Comparison of ENCODE assay signal across 18 cellular contexts in the genomic region with DNA sequence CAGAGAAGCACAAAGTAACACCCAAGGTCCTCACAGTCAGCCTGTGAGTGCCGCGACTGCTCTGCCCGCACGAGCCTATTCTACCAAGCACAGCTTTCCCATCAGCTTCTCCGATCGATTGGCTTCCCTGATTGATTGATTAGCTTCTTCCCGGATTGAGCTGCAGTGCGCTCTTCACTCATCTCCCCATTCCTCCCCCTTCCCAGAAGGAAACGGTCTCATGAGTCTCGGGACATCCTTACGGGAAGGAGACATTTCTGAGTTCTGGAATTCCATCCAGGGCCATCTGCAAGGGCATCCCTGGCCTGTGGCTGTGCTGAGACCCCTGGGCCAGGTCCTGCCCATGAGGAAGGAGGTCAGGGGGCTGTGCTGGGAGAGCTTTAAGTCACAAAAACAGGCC. TPM values are rescaled to one million over a fixed set of nuclear protein-coding genes. Genes with fewer than 3 reads are reported as not detected.
A peak's percentile ranks its signal among the peaks of the same experiment; 100 is the strongest.
DNase-seq lines count a peak whose midpoint lies in the region; ATAC-seq and TF ChIP-seq lines count a peak whose summit lies in the region.
"Had no signal": no experiment of that assay in that cellular context is flagged by ENCODE, and none has a peak within 500 bp of the region (broad histone marks: within the 10 kb centered on the region; RNA-seq: fewer than 3 reads in every experiment).

No MANE protein-coding gene starts in this region.

- peaks cover 13 to 67% (median 33%) of the 10 kb centered on the region in 4 donors for H3K4me1 Mint-ChIP-seq in CD4-positive, alpha-beta memory T cell
- H3K4me1 Mint-ChIP-seq in stimulated activated memory B cell treated with anti-CD40 and anti-IgM and Interleukin-4, amounts not matched to agents 10 μg/mL and 1 μg/mL and 100 μg/mL, for 72 hours: peaks cover 56% of the 10 kb centered on the region
- H3K4me1 Mint-ChIP-seq in activated naive CD4-positive, alpha-beta T cell treated with anti-CD3 and anti-CD28 coated beads, Interleukin-2, amount 10 ng/mL, durations not matched to agents 7 days and 5 days: peaks cover 25% of the 10 kb centered on the region

- intact Hi-C loops in CD4-positive, alpha-beta memory T cell (cut with micrococcal nuclease): loop anchor here (2.0 kb wide), 1 partner anchor 14 kb away; no protein-coding TSS in a partner anchor
- intact Hi-C loops in esophagus muscularis mucosa (cut with DNase I): no loop called here

- no peaks in the 10 kb centered on the region for H3K9me3 Mint-ChIP-seq in CD4-positive, alpha-beta memory T cell
- no peaks in the 10 kb centered on the region for H3K9me3 Mint-ChIP-seq in stimulated activated memory B cell treated with anti-CD40 and anti-IgM and Interleukin-4, amounts not matched to agents 10 μg/mL and 1 μg/mL and 100 μg/mL, for 72 hours
- no peaks in the 10 kb centered on the region for H3K9me3 Mint-ChIP-seq in activated naive CD4-positive, alpha-beta T cell treated with anti-CD3 and anti-CD28 coated beads, Interleukin-2, amount 10 ng/mL, durations not matched to agents 7 days and 5 days
- H3K9me3 Mint-ChIP-seq: T-helper 1 cell treated with Interleukin-12 subunit alpha and Interleukin-12 subunit beta and Interleukin-4 antibody, amounts not matched to agents 30 μg/mL and 1 μg/mL, for 36 hours had no signal

- peak overlapping the region in 4 of 8 donors; percentile 11 to 31 (median 30) for H3K4me3 Mint-ChIP-seq in CD4-positive, alpha-beta memory T cell
- peak overlapping the region; percentile 48 for H3K4me3 Mint-ChIP-seq in stimulated activated memory B cell treated with anti-CD40 and anti-IgM and Interleukin-4, amounts not matched to agents 10 μg/mL and 1 μg/mL and 100 μg/mL, for 72 hours
- no peak overlapping the region for H3K4me3 Mint-ChIP-seq in activated naive CD4-positive, alpha-beta T cell treated with anti-CD3 and anti-CD28 coated beads, Interleukin-2, amount 10 ng/mL, durations not matched to agents 7 days and 5 days
- H3K4me3 Mint-ChIP-seq: T-helper 1 cell treated with Interleukin-12 subunit alpha and Interleukin-12 subunit beta and Interleukin-4 antibody, amounts not matched to agents 30 μg/mL and 1 μg/mL, for 36 hours had no signal

- H3K4me3 ChIP-seq in CD4-positive, alpha-beta memory T cell (ENCODE audit: low read length in 2 of 2): no peak overlapping the region
- H3K4me3 ChIP-seq in NT2/D1 (ENCODE audit: insufficient read length, low read depth): no peak overlapping the region
- H3K4me3 ChIP-seq in esophagus muscularis mucosa: peak overlapping the region in 1 of 4 donors; percentile 29
- H3K4me3 ChIP-seq: ovary had no signal

- peaks cover 4% of the 10 kb centered on the region for H3K36me3 ChIP-seq in CD4-positive, alpha-beta memory T cell (ENCODE audit: insufficient read depth, low read length)
- H3K36me3 ChIP-seq in NT2/D1 (ENCODE audit: insufficient read depth, insufficient read length, low read length): peaks cover 30% of the 10 kb centered on the region
- peaks cover 0 to 11% (median 2%) of the 10 kb centered on the region in 4 donors for H3K36me3 ChIP-seq in esophagus muscularis mucosa
- H3K36me3 ChIP-seq: ovary had no signal

- peaks cover 80% of the 10 kb centered on the region for H3K4me1 ChIP-seq in CD4-positive, alpha-beta memory T cell (ENCODE audit: insufficient read depth, low read length)
- H3K4me1 ChIP-seq in NT2/D1 (ENCODE audit: insufficient read depth, insufficient read length) (peaks cover 70% of the 10 kb centered on the region), esophagus muscularis mucosa (peaks cover 65 to 100% (median 99%) of the 10 kb centered on the region in 4 donors)

- H3K27me3 ChIP-seq in CD4-positive, alpha-beta memory T cell (ENCODE audit: insufficient read depth, low read length): no peaks in the 10 kb centered on the region
- H3K27me3 ChIP-seq in NT2/D1 (ENCODE audit: insufficient read depth, insufficient read length) (peaks cover 56% of the 10 kb centered on the region), esophagus muscularis mucosa (no peaks in the 10 kb centered on the region)
- H3K27me3 ChIP-seq: brain microvascular endothelial cell, foreskin keratinocyte, ovary had no signal

- H3K9ac ChIP-seq in NT2/D1 (ENCODE audit: insufficient read length, low read depth): peak overlapping the region; percentile 36

- no peaks in the 10 kb centered on the region for H3K9me3 ChIP-seq in CD4-positive, alpha-beta memory T cell (ENCODE audit: control insufficient read depth in 1 of 2, low read length in 2 of 2)
- H3K9me3 ChIP-seq in NT2/D1 (ENCODE audit: insufficient read depth, low read length) (no peaks in the 10 kb centered on the region), esophagus muscularis mucosa (no peaks in the 10 kb centered on the region)
- H3K9me3 ChIP-seq: ovary had no signal

- no peak for TF ChIP-seq CTCF in esophagus muscularis mucosa (IDR thresholded peaks at IDR 0.05)

- no peak for ATAC-seq in stimulated activated memory B cell treated with anti-CD40 and anti-IgM and Interleukin-4, amounts not matched to agents 10 μg/mL and 1 μg/mL and 100 μg/mL, for 72 hours
- ATAC-seq: foreskin keratinocyte had no signal

- H3K27ac ChIP-seq in CD4-positive, alpha-beta memory T cell (ENCODE audit: low read depth, low read length): no peak overlapping the region
- peak overlapping the region; percentile 88 to 92 (median 92) for H3K27ac ChIP-seq in esophagus muscularis mucosa (replicated peaks in 1 of 4)
- H3K27ac ChIP-seq: brain microvascular endothelial cell, foreskin keratinocyte, ovary had no signal

- CTCF ChIA-PET in CD4-positive, alpha-beta memory T cell (lab: Charles Lee; ENCODE audit: partially characterized antibody): interaction anchor here (1.4 to 1.9 kb wide), 3 partner anchors 12 to 30 kb away, joined by 4 to 9 read pairs (median 5); no protein-coding TSS in a partner anchor
- CTCF ChIA-PET in activated naive CD4-positive, alpha-beta T cell treated with anti-CD3 and anti-CD28 coated beads, Interleukin-2, amount 10 ng/mL, durations not matched to agents 7 days and 5 days (lab: Charles Lee): interaction anchor here (1.3 to 1.8 kb wide), 2 partner anchors 13 to 24 kb away, joined by 4 read pairs; no protein-coding TSS in a partner anchor

- no peaks in the 10 kb centered on the region for H3K27me3 Mint-ChIP-seq in CD4-positive, alpha-beta memory T cell
- no peaks in the 10 kb centered on the region for H3K27me3 Mint-ChIP-seq in stimulated activated memory B cell treated with anti-CD40 and anti-IgM and Interleukin-4, amounts not matched to agents 10 μg/mL and 1 μg/mL and 100 μg/mL, for 72 hours
- H3K27me3 Mint-ChIP-seq in activated naive CD4-positive, alpha-beta T cell treated with anti-CD3 and anti-CD28 coated beads, Interleukin-2, amount 10 ng/mL, durations not matched to agents 7 days and 5 days: no peaks in the 10 kb centered on the region

- H3K27ac Mint-ChIP-seq in CD4-positive, alpha-beta memory T cell: peak overlapping the region; percentile 43 to 91 (median 80)
- H3K27ac Mint-ChIP-seq in stimulated activated memory B cell treated with anti-CD40 and anti-IgM and Interleukin-4, amounts not matched to agents 10 μg/mL and 1 μg/mL and 100 μg/mL, for 72 hours: peak overlapping the region; percentile 86
- H3K27ac Mint-ChIP-seq in activated naive CD4-positive, alpha-beta T cell treated with anti-CD3 and anti-CD28 coated beads, Interleukin-2, amount 10 ng/mL, durations not matched to agents 7 days and 5 days: no peak overlapping the region

- peak; percentile 60 for TF ChIP-seq EP300 in esophagus muscularis mucosa (IDR thresholded peaks at IDR 0.05)

- POLR2A ChIA-PET in CD4-positive, alpha-beta memory T cell (lab: Charles Lee; ENCODE audit: partially characterized antibody): interaction anchor here (1.2 to 7.2 kb wide), 2 partner anchors 9 to 14 kb away, joined by 3 to 62 read pairs; no protein-coding TSS in a partner anchor

- WGBS in esophagus muscularis mucosa: 70% methylated on average over 11 of the region's 11 CpGs

- H3K36me3 Mint-ChIP-seq in CD4-positive, alpha-beta memory T cell: peaks cover 0 to 19% of the 10 kb centered on the region in 2 donors
- peaks cover 13% of the 10 kb centered on the region for H3K36me3 Mint-ChIP-seq in stimulated activated memory B cell treated with anti-CD40 and anti-IgM and Interleukin-4, amounts not matched to agents 10 μg/mL and 1 μg/mL and 100 μg/mL, for 72 hours
- peaks cover 13% of the 10 kb centered on the region for H3K36me3 Mint-ChIP-seq in activated naive CD4-positive, alpha-beta T cell treated with anti-CD3 and anti-CD28 coated beads, Interleukin-2, amount 10 ng/mL, durations not matched to agents 7 days and 5 days

- TF ChIP-seq POLR2A in esophagus muscularis mucosa (IDR thresholded peaks at IDR 0.05; ENCODE audit: low read depth): no peak

- DNase-seq in CD4-positive, alpha-beta memory T cell: no peak
- DNase-seq in NT2/D1 (ENCODE audit: low read depth, low spot score): no peak
- DNase-seq in esophagus muscularis mucosa (ENCODE audit: extremely low spot score): no peak
- no peak for DNase-seq in NCI-H69 (lab: John Stamatoyannopoulos, UW)
- no peak for DNase-seq in activated naive CD4-positive, alpha-beta T cell treated with anti-CD3 and anti-CD28 coated beads, Interleukin-2, amount 10 ng/mL, durations not matched to agents 7 days and 5 days
- no peak for DNase-seq in UCSD-AML1 (lab: John Stamatoyannopoulos, UW; ENCODE audit: unreplicated experiment)
- DNase-seq: activated CD4-positive, alpha-beta T cell treated with anti-CD3 and anti-CD28 coated beads, Interleukin-2, amount 50 U/mL, for 4 hours; activated gamma-delta T cell treated with Interleukin-2 at 50 U/mL for 16 hours; brain microvascular endothelial cell; foreskin keratinocyte; GDM1; mesendoderm; NCI-H1694 treated with DMSO at 0.1 percent for 48 hours; NCI-H526; ovary; RPMI8226 had no signal

RNA-seq across cellular contexts. Expression of a gene that starts 18.0 kb away (rescaled TPM):
- 100 to 1,000 TPM; 274 to 302 TPM for total RNA-seq in CD4-positive, alpha-beta memory T cell
- 10 to 100 TPM; 12.0 to 67.5 TPM for polyA plus RNA-seq in CD4-positive, alpha-beta memory T cell
- total RNA-seq in esophagus muscularis mucosa: 100 to 1,000 TPM; 140 to 298 (median 182) TPM

RNA-seq across cellular contexts. Expression of a gene that starts 36.6 kb away (rescaled TPM):
- total RNA-seq in CD4-positive, alpha-beta memory T cell: under 1 TPM; 0.17 TPM
- under 1 TPM; 0.19 to 0.26 TPM for polyA plus RNA-seq in CD4-positive, alpha-beta memory T cell
- total RNA-seq in esophagus muscularis mucosa: 1 to 10 TPM in 1 of 4 donors, under 1 TPM in 2, not detected in 1; 0.17 to 1.4 (median 0.34) TPM

RNA-seq across cellular contexts. Expression of a gene that starts 44.8 kb away (rescaled TPM):
- total RNA-seq in CD4-positive, alpha-beta memory T cell: 100 to 1,000 TPM; 171 to 175 TPM
- 100 to 1,000 TPM; 569 to 624 TPM for polyA plus RNA-seq in CD4-positive, alpha-beta memory T cell
- 100 to 1,000 TPM in 2 of 4 donors, 10 to 100 TPM in 2; 60.6 to 141 (median 98.6) TPM for total RNA-seq in esophagus muscularis mucosa
